Comparison of ENCODE assay signal across 8 cellular contexts in genomic region chr9:130239741-130240241, GRCh38. TPM values are rescaled to one million over a fixed set of nuclear protein-coding genes. Genes with fewer than 3 reads are reported as not detected.
DNase-seq lines count a peak whose midpoint lies in the region; ATAC-seq, FAIRE-seq and TF ChIP-seq lines count a peak whose summit lies in the region.

No MANE protein-coding gene starts in this region.

- no peak overlapping the region for H3K27ac ChIP-seq in RWPE2 (ENCODE audit: poor library complexity, severe bottlenecking)

- no peaks in the 10 kb centered on the region for H3K27me3 ChIP-seq in RWPE2 (ENCODE audit: insufficient read depth, poor library complexity, severe bottlenecking)

- H3K36me3 ChIP-seq in RWPE2 (ENCODE audit: low read depth) = no peaks in the 10 kb centered on the region

- peak; percentile 65 for DNase-seq in Daoy (ENCODE audit: low read depth)
- DNase-seq in RWPE2 (ENCODE audit: low spot score) = no peak
- peak; percentile 19 to 60 for DNase-seq in foreskin fibroblast
- no peak for DNase-seq in NAMALWA (ENCODE audit: low spot score)
- DNase-seq in HTR-8/SVneo (ENCODE audit: insufficient read length, low spot score) = no peak
- no peak for DNase-seq in NOMO-1 treated with DMSO at 0.1 percent for 48 hours (lab: John Stamatoyannopoulos, UW; ENCODE audit: unreplicated experiment)
- DNase-seq in GOT3 (lab: John Stamatoyannopoulos, UW) = no peak

- no peak for FAIRE-seq in HTR-8/SVneo (lab: Jason Lieb, UNC)

- TF ChIP-seq CTCF in RWPE2 (IDR thresholded peaks at IDR 0.05; ENCODE audit: poor library complexity, severe bottlenecking) = no peak
- TF ChIP-seq CTCF in foreskin fibroblast (IDR thresholded peaks at IDR 0.05; ENCODE audit: low read depth, low read length) = no peak

- peak; percentile 61 for ATAC-seq in GM21717 (IDR thresholded peaks at IDR 0.05; ENCODE audit: unreplicated experiment)
- peak; percentile 20; the same call in 1 of the 3 replicates for ATAC-seq in RWPE2 (ENCODE audit: low read depth)

- H3K9me3 ChIP-seq in RWPE2 (ENCODE audit: severe bottlenecking) = no peaks in the 10 kb centered on the region

- no peaks in the 10 kb centered on the region for H3K4me1 ChIP-seq in RWPE2 (ENCODE audit: insufficient read depth, poor library complexity, severe bottlenecking)

- H3K4me3 ChIP-seq in RWPE2 (ENCODE audit: severe bottlenecking) = no peak overlapping the region
- no peak overlapping the region for H3K4me3 ChIP-seq in foreskin fibroblast (ENCODE audit: low read depth in 1 of 2, low read length in 2 of 2)

RNA-seq across cellular contexts. Expression of gene HMCN2, which starts 25.8 kb away (rescaled TPM):
- total RNA-seq in Daoy (2014; rRNA removed; shearing (Covaris generic)) = 0.06 TPM in 1 of 2 replicates, not detected in the other

Comparison
In these comparisons a context has a peak if more than half of its experiments do, and no peak if none do; other contexts are left out.
1. DNase-seq: peak in Daoy (single experiment) and foreskin fibroblast (2 of 2); none in RWPE2 (single experiment), NAMALWA (single experiment), HTR-8/SVneo (single experiment), NOMO-1 treated with DMSO at 0.1 percent for 48 hours (single experiment) and GOT3 (single experiment).